Comparison of ENCODE assay signal across 32 cellular contexts in genomic region chrX:5559386-5559785, GRCh38.
"Had no signal": no experiment of that assay in that cellular context is flagged by ENCODE, and none has a peak within 500 bp of the region (broad histone marks: within the 10 kb centered on the region; RNA-seq: fewer than 3 reads in every experiment).

No MANE protein-coding gene starts in this region.

- H3K9me3 Mint-ChIP-seq: activated CD8-positive, alpha-beta T cell treated with anti-CD3 and anti-CD28 coated beads for 36 hours had no signal

- H3K4me3 ChIP-seq: body of pancreas, coronary artery, dorsolateral prefrontal cortex, esophagus muscularis mucosa, gastrocnemius medialis, heart left ventricle had no signal

- H3K36me3 Mint-ChIP-seq: activated naive CD8-positive, alpha-beta T cell; T-cell had no signal

- H3K36me3 ChIP-seq: esophagus muscularis mucosa, gastrocnemius medialis, heart left ventricle, WERI-Rb-1 had no signal

- H3K27me3 Mint-ChIP-seq: activated B cell treated with CpG ODN at 0.5 μM for 24 hours; activated CD8-positive, alpha-beta T cell treated with anti-CD3 and anti-CD28 coated beads for 36 hours; activated naive CD8-positive, alpha-beta T cell; activated T-helper 17 cell treated with anti-CD3 and anti-CD28 coated beads, Interleukin-2, amount 50 U/mL, for 72 hours; central memory CD8-positive, alpha-beta T cell; dendritic cell treated with granulocyte-macrophage colony-stimulating factor and Interleukin-4, amounts not matched to agents 40 ng/mL and 50 ng/mL, for 4 days; T-cell had no signal

- H3K27ac Mint-ChIP-seq: activated B cell treated with CpG ODN at 0.5 μM for 24 hours; activated CD8-positive, alpha-beta T cell treated with anti-CD3 and anti-CD28 coated beads for 36 hours; activated naive CD8-positive, alpha-beta T cell; activated T-helper 17 cell treated with anti-CD3 and anti-CD28 coated beads, Interleukin-2, amount 50 U/mL, for 72 hours; dendritic cell treated with granulocyte-macrophage colony-stimulating factor and Interleukin-4, amounts not matched to agents 40 ng/mL and 50 ng/mL, for 4 days; endodermal cell; T-cell; T-helper 1 cell treated with Interleukin-12 subunit alpha and Interleukin-12 subunit beta and Interleukin-4 antibody, amounts not matched to agents 30 μg/mL and 1 μg/mL, for 36 hours had no signal

- H3K4me3 Mint-ChIP-seq: activated B cell treated with CpG ODN at 0.5 μM for 24 hours; activated CD8-positive, alpha-beta T cell treated with anti-CD3 and anti-CD28 coated beads for 36 hours; activated naive CD8-positive, alpha-beta T cell; activated T-cell treated with anti-CD3 and anti-CD28 coated beads, Interleukin-2, amount 50 U/mL, for 4 hours; activated T-helper 17 cell treated with anti-CD3 and anti-CD28 coated beads, Interleukin-2, amount 50 U/mL, for 72 hours; central memory CD8-positive, alpha-beta T cell; dendritic cell treated with granulocyte-macrophage colony-stimulating factor and Interleukin-4, amounts not matched to agents 40 ng/mL and 50 ng/mL, for 4 days; endodermal cell; T-cell; T-helper 1 cell treated with Interleukin-12 subunit alpha and Interleukin-12 subunit beta and Interleukin-4 antibody, amounts not matched to agents 30 μg/mL and 1 μg/mL, for 36 hours had no signal

- H3K4me1 Mint-ChIP-seq: activated B cell treated with CpG ODN at 0.5 μM for 24 hours; activated T-helper 17 cell treated with anti-CD3 and anti-CD28 coated beads, Interleukin-2, amount 50 U/mL, for 72 hours; central memory CD8-positive, alpha-beta T cell; endodermal cell; T-cell had no signal

- H3K4me1 ChIP-seq: body of pancreas, esophagus muscularis mucosa, foreskin keratinocyte, gastrocnemius medialis, heart left ventricle had no signal

- DNase-seq: activated B cell treated with CpG ODN at 0.5 μM for 24 hours; activated CD4-positive, alpha-beta T cell treated with anti-CD3 and anti-CD28 coated beads for 48 hours; activated CD4-positive, alpha-beta T cell treated with anti-CD3 and anti-CD28 coated beads, Interleukin-2, amount 50 U/mL, for 1 hour; activated CD4-positive, alpha-beta T cell treated with anti-CD3 and anti-CD28 coated beads, Interleukin-2, amount 50 U/mL, for 48 hours; activated CD8-positive, alpha-beta memory T cell treated with anti-CD3 and anti-CD28 coated beads for 24 hours; activated CD8-positive, alpha-beta T cell treated with anti-CD3 and anti-CD28 coated beads for 36 hours; activated effector memory CD4-positive, alpha-beta T cell treated with Interleukin-2 at 50 U/mL for 16 hours; activated gamma-delta T cell treated with Interleukin-2 at 50 U/mL for 16 hours; activated naive CD4-positive, alpha-beta T cell treated with anti-CD3 and anti-CD28 coated beads, Interleukin-2, amount 50 U/mL, for 16 hours; activated naive CD4-positive, alpha-beta T cell treated with Interleukin-2 at 50 U/mL for 16 hours; activated T-cell treated with anti-CD3 and anti-CD28 coated beads, Interleukin-2, amount 50 U/mL, for 4 hours; amniotic stem cell; anterior cingulate cortex; body of pancreas; dorsolateral prefrontal cortex; effector memory CD4-positive, alpha-beta T cell; endodermal cell; erythroblast; gastrocnemius medialis; glutamatergic neuron; heart left ventricle; T-cell; T-helper 9 cell; WERI-Rb-1 had no signal

- H3K27ac ChIP-seq: body of pancreas, coronary artery, dorsolateral prefrontal cortex, esophagus muscularis mucosa, foreskin keratinocyte, gastrocnemius medialis, heart left ventricle, WERI-Rb-1 had no signal

- H3K9me3 ChIP-seq: body of pancreas, esophagus muscularis mucosa, gastrocnemius medialis had no signal

- H3K27me3 ChIP-seq: body of pancreas, esophagus muscularis mucosa, foreskin keratinocyte, gastrocnemius medialis, heart left ventricle had no signal
